In genomic region chr19:44401108-44401786, GRCh38 we compare ENCODE assay signal across 1 cellular context.
TF ChIP-seq lines count a peak whose summit lies in the region.

ZNF285 (minus strand) TSS chr19:44401608; CDS start chr19:44397213, 4,395 bp downstream.

TF ChIP-seq in HepG2, 621 proteins besides CTCF, POLR2A, EP300 and RAD21 (continued from another document and continues in another):
- TF ChIP-seq ZNF687 (CRISPR knock-in tag; IDR thresholded peaks at IDR 0.05) (peak; percentile 49), HOXA9 (CRISPR knock-in tag; IDR thresholded peaks at IDR 0.05; ENCODE audit: borderline replicate concordance) (no peak), PHF20 (CRISPR knock-in tag; IDR thresholded peaks at IDR 0.05) (peak; percentile 69), HNRNPL (IDR thresholded peaks at IDR 0.05; ENCODE audit: low read depth, low read length) (no peak), SP2 (CRISPR knock-in tag; IDR thresholded peaks at IDR 0.05) (no peak), HOXA5 (CRISPR knock-in tag; IDR thresholded peaks at IDR 0.05) (no peak), ATF3 (CRISPR knock-in tag; IDR thresholded peaks at IDR 0.05) (no peak), MTF2 (CRISPR knock-in tag; IDR thresholded peaks at IDR 0.05; ENCODE audit: borderline replicate concordance) (no peak), AFF4 (CRISPR knock-in tag; IDR thresholded peaks at IDR 0.05) (no peak), ZNF589 (CRISPR knock-in tag; conservative IDR thresholded peaks at IDR 0.05) (no peak), ZNF101 (CRISPR knock-in tag; IDR thresholded peaks at IDR 0.05; ENCODE audit: borderline replicate concordance, low read depth) (no peak), ZNF678 (CRISPR knock-in tag; IDR thresholded peaks at IDR 0.05) (no peak), DRAP1 (CRISPR knock-in tag; IDR thresholded peaks at IDR 0.05) (0 out of 2 replicates have a peak, but pooled peaks have one; percentile 43), ZNF776 (CRISPR knock-in tag; IDR thresholded peaks at IDR 0.05) (no peak), ZNF274 (CRISPR knock-in tag; IDR thresholded peaks at IDR 0.05) (no peak), FOXO4 (CRISPR knock-in tag; conservative IDR thresholded peaks at IDR 0.05) (no peak), ZNF431 (CRISPR knock-in tag; IDR thresholded peaks at IDR 0.05; ENCODE audit: borderline replicate concordance, low read depth) (no peak), THAP11 (CRISPR knock-in tag; IDR thresholded peaks at IDR 0.05) (peak; percentile 97), HNF1B (CRISPR knock-in tag; IDR thresholded peaks at IDR 0.05) (0 out of 2 replicates have a peak, but pooled peaks have one; percentile 22), DR1 (CRISPR knock-in tag; IDR thresholded peaks at IDR 0.05) (no peak), ZNF549 (CRISPR knock-in tag; IDR thresholded peaks at IDR 0.05) (no peak), MXD1 (CRISPR knock-in tag; IDR thresholded peaks at IDR 0.05) (no peak), ZNF543 (CRISPR knock-in tag; IDR thresholded peaks at IDR 0.05) (no peak), SOX6 (IDR thresholded peaks at IDR 0.05) (no peak), SOX6 (CRISPR knock-in tag; IDR thresholded peaks at IDR 0.05) (no peak), ATF2 (CRISPR knock-in tag; IDR thresholded peaks at IDR 0.05) (no peak), RARA (CRISPR knock-in tag; IDR thresholded peaks at IDR 0.05) (no peak), HDAC1 (CRISPR knock-in tag; IDR thresholded peaks at IDR 0.05) (0 out of 2 replicates have a peak, but pooled peaks have one; percentile 20), YY1 (IDR thresholded peaks at IDR 0.05; ENCODE audit: insufficient read depth, insufficient replicate concordance, low read depth, low read length) (peak; percentile 74), NFYB (CRISPR knock-in tag; IDR thresholded peaks at IDR 0.05) (peak; percentile 76), FOXO1 (CRISPR knock-in tag; IDR thresholded peaks at IDR 0.05) (no peak), HMGXB3 (CRISPR knock-in tag; IDR thresholded peaks at IDR 0.05; ENCODE audit: borderline replicate concordance) (peak; percentile 89), KLF16 (CRISPR knock-in tag; IDR thresholded peaks at IDR 0.05) (no peak), BORCS8-MEF2B (CRISPR knock-in tag; IDR thresholded peaks at IDR 0.05) (no peak), TERF1 (CRISPR knock-in tag; IDR thresholded peaks at IDR 0.05) (no peak), MAX (IDR thresholded peaks at IDR 0.05) (peak; percentile 70), ZMYM2 (CRISPR knock-in tag; IDR thresholded peaks at IDR 0.05) (no peak), ZFX (CRISPR knock-in tag; IDR thresholded peaks at IDR 0.05; ENCODE audit: low read depth) (peak; percentile 66), NR2F1 (CRISPR knock-in tag; IDR thresholded peaks at IDR 0.05) (no peak), SRY (CRISPR knock-in tag; IDR thresholded peaks at IDR 0.05) (no peak), MLX (CRISPR knock-in tag; IDR thresholded peaks at IDR 0.05) (no peak)
